ENCODE assay signal across 1 cellular context in the genomic region with DNA sequence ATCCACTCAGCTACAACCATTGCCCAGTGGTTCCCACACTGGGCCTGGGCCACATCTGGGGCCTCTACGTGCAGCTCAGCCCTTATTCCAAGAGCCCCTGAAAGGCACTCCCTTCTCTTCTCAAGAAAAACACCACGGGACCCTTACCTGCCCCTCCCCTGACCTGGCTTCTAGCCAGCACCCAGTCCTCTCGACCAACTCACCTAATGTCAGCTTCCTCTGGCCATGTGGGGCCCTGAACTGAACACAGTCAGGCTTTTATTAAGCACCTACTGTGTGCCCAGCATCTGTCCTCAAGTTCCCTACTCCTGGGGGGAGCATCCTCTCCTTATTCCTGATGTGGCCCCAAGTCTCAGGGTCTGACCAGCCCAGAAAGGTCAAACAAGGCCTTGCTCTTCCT.
TF ChIP-seq lines count a peak whose summit lies in the region.

No MANE protein-coding gene starts in this region.

TF ChIP-seq in H1, 55 proteins besides CTCF, POLR2A, EP300 and RAD21:
- TF ChIP-seq, protein P1, sequence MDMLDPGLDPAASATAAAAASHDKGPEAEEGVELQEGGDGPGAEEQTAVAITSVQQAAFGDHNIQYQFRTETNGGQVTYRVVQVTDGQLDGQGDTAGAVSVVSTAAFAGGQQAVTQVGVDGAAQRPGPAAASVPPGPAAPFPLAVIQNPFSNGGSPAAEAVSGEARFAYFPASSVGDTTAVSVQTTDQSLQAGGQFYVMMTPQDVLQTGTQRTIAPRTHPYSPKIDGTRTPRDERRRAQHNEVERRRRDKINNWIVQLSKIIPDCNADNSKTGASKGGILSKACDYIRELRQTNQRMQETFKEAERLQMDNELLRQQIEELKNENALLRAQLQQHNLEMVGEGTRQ (IDR thresholded peaks at IDR 0.05; ENCODE audit: low read length): no peak
- TF ChIP-seq EZH2 (IDR thresholded peaks at IDR 0.05; ENCODE audit: low read depth, low read length, severe bottlenecking): no peak
- no peak for TF ChIP-seq SP2 (IDR thresholded peaks at IDR 0.05; ENCODE audit: low read length)
- TF ChIP-seq MAFK (IDR thresholded peaks at IDR 0.05; ENCODE audit: low read depth, low read length): no peak
- TF ChIP-seq KDM4A (IDR thresholded peaks at IDR 0.05; ENCODE audit: low read depth, low read length, severe bottlenecking): no peak
- TF ChIP-seq TAF7 (optimal IDR thresholded peaks at IDR 0.05; ENCODE audit: borderline replicate concordance, low read depth, low read length): no peak
- TF ChIP-seq NANOG (IDR thresholded peaks at IDR 0.05; ENCODE audit: insufficient read depth, low read depth, low read length, poor library complexity, severe bottlenecking): no peak
- TF ChIP-seq CBX5 (IDR thresholded peaks at IDR 0.05; ENCODE audit: low read depth, low read length): no peak
- TF ChIP-seq GABPA (IDR thresholded peaks at IDR 0.05; ENCODE audit: borderline replicate concordance, insufficient read depth, low read length): no peak
